Comparison of ENCODE assay signal across 27 cellular contexts in the genomic region with DNA sequence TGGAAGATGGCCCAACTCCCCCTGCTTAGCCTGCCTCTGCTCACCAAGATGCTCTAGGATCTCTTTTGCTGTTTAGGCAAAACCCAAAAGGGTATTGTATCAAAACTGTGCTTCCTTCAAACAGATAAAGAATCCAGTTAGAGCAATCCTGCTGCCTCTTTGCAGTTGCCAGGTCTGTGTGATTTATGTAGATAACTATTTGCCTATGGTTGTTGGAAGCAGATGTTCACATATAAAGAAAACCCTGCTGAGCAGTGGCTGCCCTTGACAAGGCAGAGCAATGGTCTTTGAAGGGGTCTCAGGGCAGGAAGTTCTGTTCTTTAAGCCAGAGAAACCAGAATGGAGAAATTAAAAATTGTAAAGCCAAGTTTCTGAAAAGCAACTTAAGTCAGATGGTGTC.
"Had no signal": no experiment of that assay in that cellular context is flagged by ENCODE, and none has a peak within 500 bp of the region (broad histone marks: within the 10 kb centered on the region; RNA-seq: fewer than 3 reads in every experiment).

No MANE protein-coding gene starts in this region.

- DNase-seq: colonic mucosa; cortex of kidney; dermis blood vessel endothelial cell; dorsolateral prefrontal cortex; effector CD4-positive, alpha-beta T cell; effector CD8-positive, alpha-beta T cell; effector memory CD4-positive, alpha-beta T cell; effector memory CD8-positive, alpha-beta T cell; endodermal cell; erythroblast; esophagus squamous epithelium; foreskin fibroblast; foreskin keratinocyte; foreskin melanocyte; gastrocnemius medialis; glutamatergic neuron; head of caudate nucleus; heart left ventricle; heart right ventricle had no signal

- H3K9me3 ChIP-seq: colonic mucosa, esophagus squamous epithelium, gastrocnemius medialis, gastroesophageal sphincter, heart left ventricle, heart right ventricle had no signal

- H3K4me3 ChIP-seq: colonic mucosa, coronary artery, dorsolateral prefrontal cortex, esophagus squamous epithelium, gastrocnemius medialis, gastroesophageal sphincter, heart left ventricle, heart right ventricle, hepatocyte had no signal

- H3K27me3 ChIP-seq: colonic mucosa, dorsolateral prefrontal cortex, esophagus squamous epithelium, foreskin keratinocyte, gastrocnemius medialis, gastroesophageal sphincter, heart left ventricle, heart right ventricle, hepatocyte had no signal

- FAIRE-seq: colon, endometrium, endothelial cell of umbilical vein, frontal cortex had no signal

- H3K36me3 ChIP-seq: colonic mucosa, esophagus squamous epithelium, gastrocnemius medialis, heart left ventricle, heart right ventricle had no signal

- H3K4me1 ChIP-seq: colonic mucosa, esophagus squamous epithelium, gastrocnemius medialis, gastroesophageal sphincter had no signal

- H3K27ac ChIP-seq: colonic mucosa, coronary artery, dorsolateral prefrontal cortex, epithelial cell of prostate, esophagus squamous epithelium, foreskin keratinocyte, gastrocnemius medialis, gastroesophageal sphincter, heart left ventricle, heart right ventricle, hepatocyte had no signal
